Comparison of ENCODE assay signal across 1 cellular context in the genomic region with DNA sequence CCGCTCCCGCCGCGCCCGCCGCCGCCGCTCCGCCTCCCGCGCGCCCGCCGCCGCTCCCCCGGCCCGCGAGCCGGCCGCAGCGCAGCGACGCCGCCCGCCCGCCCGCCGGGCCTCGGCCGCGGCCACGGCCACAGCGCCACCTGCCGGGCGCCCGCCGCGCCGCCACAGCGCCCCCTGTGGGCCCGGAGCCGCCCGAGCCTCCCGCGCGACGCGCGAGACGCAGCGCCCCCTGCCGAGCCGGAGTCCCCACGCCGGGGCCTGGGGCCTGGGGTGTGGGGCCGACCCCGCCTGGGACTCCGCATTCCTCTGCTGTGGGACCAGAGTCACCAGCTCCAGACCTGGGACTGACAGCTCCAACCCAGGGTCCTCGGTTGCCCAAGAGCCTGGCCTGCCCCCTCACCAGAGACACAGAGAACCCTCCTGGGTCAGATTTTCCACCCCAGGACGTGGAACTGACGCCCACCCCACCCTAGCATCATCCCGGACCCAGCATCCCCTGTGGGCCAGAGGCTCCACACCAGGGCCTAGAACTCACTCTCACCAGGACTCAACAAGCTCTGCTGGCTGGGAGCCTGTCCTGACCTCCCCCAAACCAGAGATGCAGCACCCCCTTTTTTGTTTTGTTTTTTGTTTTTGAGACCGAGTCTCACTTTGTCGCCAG.
TF ChIP-seq lines count a peak whose summit lies in the region.

A gene with protein sequence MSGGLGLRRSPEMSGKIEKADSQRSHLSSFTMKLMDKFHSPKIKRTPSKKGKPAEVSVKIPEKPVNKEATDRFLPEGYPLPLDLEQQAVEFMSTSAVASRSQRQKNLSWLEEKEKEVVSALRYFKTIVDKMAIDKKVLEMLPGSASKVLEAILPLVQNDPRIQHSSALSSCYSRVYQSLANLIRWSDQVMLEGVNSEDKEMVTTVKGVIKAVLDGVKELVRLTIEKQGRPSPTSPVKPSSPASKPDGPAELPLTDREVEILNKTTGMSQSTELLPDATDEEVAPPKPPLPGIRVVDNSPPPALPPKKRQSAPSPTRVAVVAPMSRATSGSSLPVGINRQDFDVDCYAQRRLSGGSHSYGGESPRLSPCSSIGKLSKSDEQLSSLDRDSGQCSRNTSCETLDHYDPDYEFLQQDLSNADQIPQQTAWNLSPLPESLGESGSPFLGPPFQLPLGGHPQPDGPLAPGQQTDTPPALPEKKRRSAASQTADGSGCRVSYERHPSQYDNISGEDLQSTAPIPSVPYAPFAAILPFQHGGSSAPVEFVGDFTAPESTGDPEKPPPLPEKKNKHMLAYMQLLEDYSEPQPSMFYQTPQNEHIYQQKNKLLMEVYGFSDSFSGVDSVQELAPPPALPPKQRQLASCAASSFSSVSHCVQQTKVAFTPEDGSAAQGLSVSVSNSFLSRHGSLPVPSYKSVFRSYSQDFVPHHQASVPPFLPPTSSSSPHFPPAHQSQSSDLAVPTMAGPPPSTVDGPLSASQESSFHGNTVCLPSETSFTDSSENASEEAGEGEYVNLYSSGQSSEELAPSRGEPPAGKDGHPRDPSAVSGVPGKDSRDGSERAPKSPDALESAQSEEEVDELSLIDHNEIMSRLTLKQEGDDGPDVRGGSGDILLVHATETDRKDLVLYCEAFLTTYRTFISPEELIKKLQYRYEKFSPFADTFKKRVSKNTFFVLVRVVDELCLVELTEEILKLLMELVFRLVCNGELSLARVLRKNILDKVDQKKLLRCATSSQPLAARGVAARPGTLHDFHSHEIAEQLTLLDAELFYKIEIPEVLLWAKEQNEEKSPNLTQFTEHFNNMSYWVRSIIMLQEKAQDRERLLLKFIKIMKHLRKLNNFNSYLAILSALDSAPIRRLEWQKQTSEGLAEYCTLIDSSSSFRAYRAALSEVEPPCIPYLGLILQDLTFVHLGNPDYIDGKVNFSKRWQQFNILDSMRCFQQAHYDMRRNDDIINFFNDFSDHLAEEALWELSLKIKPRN (N-terminal part only) (minus strand): TSS at position 89 of the 661 bp plus-strand sequence. CDS start 246 bp downstream, outside the sequence.

TF ChIP-seq in K562, 482 proteins besides CTCF, POLR2A, EP300 and RAD21 (continues in another document):
- TF ChIP-seq ZNF197 (CRISPR knock-in tag; IDR thresholded peaks at IDR 0.05; ENCODE audit: low read depth) (no peak), CXXC5 (CRISPR knock-in tag; IDR thresholded peaks at IDR 0.05) (peak; percentile 58; the same call in 1 of the 2 replicates), ZZZ3 (IDR thresholded peaks at IDR 0.05) (no peak), SP2 (IDR thresholded peaks at IDR 0.05; ENCODE audit: extremely low read depth, low read depth, low read length, poor library complexity, severe bottlenecking) (peak; percentile 72), L3MBTL2 (IDR thresholded peaks at IDR 0.05) (no peak), ELF2 (CRISPR knock-in tag; IDR thresholded peaks at IDR 0.05) (no peak), SMC3 (conservative IDR thresholded peaks at IDR 0.05; ENCODE audit: insufficient read depth, low read depth, low read length) (peak; percentile 82), CCNT2 (IDR thresholded peaks at IDR 0.05; ENCODE audit: borderline replicate concordance, extremely low read depth, insufficient read length, low read depth, low read length) (peak; percentile 46), C11orf30 (IDR thresholded peaks at IDR 0.05; ENCODE audit: low read depth) (no peak), CREM (IDR thresholded peaks at IDR 0.05; ENCODE audit: low read depth) (0 out of 2 replicates have a peak, but pooled peaks have one; percentile 23), XRCC5 (IDR thresholded peaks at IDR 0.05; ENCODE audit: low read depth, low read length) (peak; percentile 64; the same call in 1 of the 2 replicates), ZNF764 (CRISPR knock-in tag; IDR thresholded peaks at IDR 0.05; ENCODE audit: low read depth) (no peak), CREB1 (IDR thresholded peaks at IDR 0.05) (no peak), CREB1 (CRISPR knock-in tag; IDR thresholded peaks at IDR 0.05) (no peak), MIER1 (IDR thresholded peaks at IDR 0.05; ENCODE audit: low read depth) (no peak), ZSCAN29 (IDR thresholded peaks at IDR 0.05) (no peak), CBX1 (IDR thresholded peaks at IDR 0.05; ENCODE audit: low read depth) (peak; percentile 82; the same call in 1 of the 2 replicates), ZEB2 (IDR thresholded peaks at IDR 0.05) (no peak), TGIF2 (CRISPR knock-in tag; IDR thresholded peaks at IDR 0.05) (no peak), GATAD2B (IDR thresholded peaks at IDR 0.05; ENCODE audit: borderline replicate concordance) (peak; percentile 13; the same call in 1 of the 2 replicates), YY1 (IDR thresholded peaks at IDR 0.05; ENCODE audit: borderline replicate concordance in 1 of 3, control insufficient read depth in 1 of 3, extremely low read depth in 1 of 3, insufficient read depth in 3 of 3, insufficient read length in 1 of 3, insufficient replicate concordance in 2 of 3, low read depth in 1 of 3, low read length in 2 of 3) (peak in 2 of 3 experiments; percentile 57 to 69), KAT2B (IDR thresholded peaks at IDR 0.05; ENCODE audit: low read depth, low read length) (peak; percentile 97), RCOR1 (IDR thresholded peaks at IDR 0.05; ENCODE audit: borderline replicate concordance in 1 of 2, low read depth in 2 of 2, low read length in 2 of 2) (peak in 1 of 2 experiments; percentile 41; a peak in 1 of 4 replicates)
- TF ChIP-seq, protein P1, sequence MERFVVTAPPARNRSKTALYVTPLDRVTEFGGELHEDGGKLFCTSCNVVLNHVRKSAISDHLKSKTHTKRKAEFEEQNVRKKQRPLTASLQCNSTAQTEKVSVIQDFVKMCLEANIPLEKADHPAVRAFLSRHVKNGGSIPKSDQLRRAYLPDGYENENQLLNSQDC (CRISPR knock-in tag; IDR thresholded peaks at IDR 0.05) = no peak
- TF ChIP-seq, protein P2, sequence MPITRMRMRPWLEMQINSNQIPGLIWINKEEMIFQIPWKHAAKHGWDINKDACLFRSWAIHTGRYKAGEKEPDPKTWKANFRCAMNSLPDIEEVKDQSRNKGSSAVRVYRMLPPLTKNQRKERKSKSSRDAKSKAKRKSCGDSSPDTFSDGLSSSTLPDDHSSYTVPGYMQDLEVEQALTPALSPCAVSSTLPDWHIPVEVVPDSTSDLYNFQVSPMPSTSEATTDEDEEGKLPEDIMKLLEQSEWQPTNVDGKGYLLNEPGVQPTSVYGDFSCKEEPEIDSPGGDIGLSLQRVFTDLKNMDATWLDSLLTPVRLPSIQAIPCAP (CRISPR knock-in tag; IDR thresholded peaks at IDR 0.05; ENCODE audit: borderline replicate concordance) = no peak
- TF ChIP-seq, protein P3, sequence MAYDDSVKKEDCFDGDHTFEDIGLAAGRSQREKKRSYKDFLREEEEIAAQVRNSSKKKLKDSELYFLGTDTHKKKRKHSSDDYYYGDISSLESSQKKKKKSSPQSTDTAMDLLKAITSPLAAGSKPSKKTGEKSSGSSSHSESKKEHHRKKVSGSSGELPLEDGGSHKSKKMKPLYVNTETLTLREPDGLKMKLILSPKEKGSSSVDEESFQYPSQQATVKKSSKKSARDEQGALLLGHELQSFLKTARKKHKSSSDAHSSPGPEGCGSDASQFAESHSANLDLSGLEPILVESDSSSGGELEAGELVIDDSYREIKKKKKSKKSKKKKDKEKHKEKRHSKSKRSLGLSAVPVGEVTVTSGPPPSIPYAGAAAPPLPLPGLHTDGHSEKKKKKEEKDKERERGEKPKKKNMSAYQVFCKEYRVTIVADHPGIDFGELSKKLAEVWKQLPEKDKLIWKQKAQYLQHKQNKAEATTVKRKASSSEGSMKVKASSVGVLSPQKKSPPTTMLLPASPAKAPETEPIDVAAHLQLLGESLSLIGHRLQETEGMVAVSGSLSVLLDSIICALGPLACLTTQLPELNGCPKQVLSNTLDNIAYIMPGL (CRISPR knock-in tag; IDR thresholded peaks at IDR 0.05) = peak; percentile 97
- TF ChIP-seq, protein P4, sequence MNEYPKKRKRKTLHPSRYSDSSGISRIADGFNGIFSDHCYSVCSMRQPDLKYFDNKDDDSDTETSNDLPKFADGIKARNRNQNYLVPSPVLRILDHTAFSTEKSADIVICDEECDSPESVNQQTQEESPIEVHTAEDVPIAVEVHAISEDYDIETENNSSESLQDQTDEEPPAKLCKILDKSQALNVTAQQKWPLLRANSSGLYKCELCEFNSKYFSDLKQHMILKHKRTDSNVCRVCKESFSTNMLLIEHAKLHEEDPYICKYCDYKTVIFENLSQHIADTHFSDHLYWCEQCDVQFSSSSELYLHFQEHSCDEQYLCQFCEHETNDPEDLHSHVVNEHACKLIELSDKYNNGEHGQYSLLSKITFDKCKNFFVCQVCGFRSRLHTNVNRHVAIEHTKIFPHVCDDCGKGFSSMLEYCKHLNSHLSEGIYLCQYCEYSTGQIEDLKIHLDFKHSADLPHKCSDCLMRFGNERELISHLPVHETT (CRISPR knock-in tag; conservative IDR thresholded peaks at IDR 0.05 in 1 of 2, IDR thresholded peaks at IDR 0.05 in 1 of 2) = peak in 1 of 2 experiments; percentile 43; a peak in 1 of 4 replicates
- TF ChIP-seq, protein P5, sequence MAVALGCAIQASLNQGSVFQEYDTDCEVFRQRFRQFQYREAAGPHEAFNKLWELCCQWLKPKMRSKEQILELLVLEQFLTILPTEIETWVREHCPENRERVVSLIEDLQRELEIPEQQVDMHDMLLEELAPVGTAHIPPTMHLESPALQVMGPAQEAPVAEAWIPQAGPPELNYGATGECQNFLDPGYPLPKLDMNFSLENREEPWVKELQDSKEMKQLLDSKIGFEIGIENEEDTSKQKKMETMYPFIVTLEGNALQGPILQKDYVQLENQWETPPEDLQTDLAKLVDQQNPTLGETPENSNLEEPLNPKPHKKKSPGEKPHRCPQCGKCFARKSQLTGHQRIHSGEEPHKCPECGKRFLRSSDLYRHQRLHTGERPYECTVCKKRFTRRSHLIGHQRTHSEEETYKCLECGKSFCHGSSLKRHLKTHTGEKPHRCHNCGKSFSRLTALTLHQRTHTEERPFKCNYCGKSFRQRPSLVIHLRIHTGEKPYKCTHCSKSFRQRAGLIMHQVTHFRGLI (CRISPR knock-in tag; IDR thresholded peaks at IDR 0.05) = no peak
- TF ChIP-seq, protein P6, sequence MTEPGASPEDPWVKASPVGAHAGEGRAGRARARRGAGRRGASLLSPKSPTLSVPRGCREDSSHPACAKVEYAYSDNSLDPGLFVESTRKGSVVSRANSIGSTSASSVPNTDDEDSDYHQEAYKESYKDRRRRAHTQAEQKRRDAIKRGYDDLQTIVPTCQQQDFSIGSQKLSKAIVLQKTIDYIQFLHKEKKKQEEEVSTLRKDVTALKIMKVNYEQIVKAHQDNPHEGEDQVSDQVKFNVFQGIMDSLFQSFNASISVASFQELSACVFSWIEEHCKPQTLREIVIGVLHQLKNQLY (CRISPR knock-in tag; conservative IDR thresholded peaks at IDR 0.05) = no peak
- TF ChIP-seq, protein P7, sequence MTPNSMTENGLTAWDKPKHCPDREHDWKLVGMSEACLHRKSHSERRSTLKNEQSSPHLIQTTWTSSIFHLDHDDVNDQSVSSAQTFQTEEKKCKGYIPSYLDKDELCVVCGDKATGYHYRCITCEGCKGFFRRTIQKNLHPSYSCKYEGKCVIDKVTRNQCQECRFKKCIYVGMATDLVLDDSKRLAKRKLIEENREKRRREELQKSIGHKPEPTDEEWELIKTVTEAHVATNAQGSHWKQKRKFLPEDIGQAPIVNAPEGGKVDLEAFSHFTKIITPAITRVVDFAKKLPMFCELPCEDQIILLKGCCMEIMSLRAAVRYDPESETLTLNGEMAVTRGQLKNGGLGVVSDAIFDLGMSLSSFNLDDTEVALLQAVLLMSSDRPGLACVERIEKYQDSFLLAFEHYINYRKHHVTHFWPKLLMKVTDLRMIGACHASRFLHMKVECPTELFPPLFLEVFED (CRISPR knock-in tag; conservative IDR thresholded peaks at IDR 0.05) = no peak
- TF ChIP-seq, protein P8, sequence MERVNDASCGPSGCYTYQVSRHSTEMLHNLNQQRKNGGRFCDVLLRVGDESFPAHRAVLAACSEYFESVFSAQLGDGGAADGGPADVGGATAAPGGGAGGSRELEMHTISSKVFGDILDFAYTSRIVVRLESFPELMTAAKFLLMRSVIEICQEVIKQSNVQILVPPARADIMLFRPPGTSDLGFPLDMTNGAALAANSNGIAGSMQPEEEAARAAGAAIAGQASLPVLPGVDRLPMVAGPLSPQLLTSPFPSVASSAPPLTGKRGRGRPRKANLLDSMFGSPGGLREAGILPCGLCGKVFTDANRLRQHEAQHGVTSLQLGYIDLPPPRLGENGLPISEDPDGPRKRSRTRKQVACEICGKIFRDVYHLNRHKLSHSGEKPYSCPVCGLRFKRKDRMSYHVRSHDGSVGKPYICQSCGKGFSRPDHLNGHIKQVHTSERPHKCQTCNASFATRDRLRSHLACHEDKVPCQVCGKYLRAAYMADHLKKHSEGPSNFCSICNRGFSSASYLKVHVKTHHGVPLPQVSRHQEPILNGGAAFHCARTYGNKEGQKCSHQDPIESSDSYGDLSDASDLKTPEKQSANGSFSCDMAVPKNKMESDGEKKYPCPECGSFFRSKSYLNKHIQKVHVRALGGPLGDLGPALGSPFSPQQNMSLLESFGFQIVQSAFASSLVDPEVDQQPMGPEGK (CRISPR knock-in tag; IDR thresholded peaks at IDR 0.05; ENCODE audit: borderline replicate concordance) = no peak
- TF ChIP-seq, protein P9, sequence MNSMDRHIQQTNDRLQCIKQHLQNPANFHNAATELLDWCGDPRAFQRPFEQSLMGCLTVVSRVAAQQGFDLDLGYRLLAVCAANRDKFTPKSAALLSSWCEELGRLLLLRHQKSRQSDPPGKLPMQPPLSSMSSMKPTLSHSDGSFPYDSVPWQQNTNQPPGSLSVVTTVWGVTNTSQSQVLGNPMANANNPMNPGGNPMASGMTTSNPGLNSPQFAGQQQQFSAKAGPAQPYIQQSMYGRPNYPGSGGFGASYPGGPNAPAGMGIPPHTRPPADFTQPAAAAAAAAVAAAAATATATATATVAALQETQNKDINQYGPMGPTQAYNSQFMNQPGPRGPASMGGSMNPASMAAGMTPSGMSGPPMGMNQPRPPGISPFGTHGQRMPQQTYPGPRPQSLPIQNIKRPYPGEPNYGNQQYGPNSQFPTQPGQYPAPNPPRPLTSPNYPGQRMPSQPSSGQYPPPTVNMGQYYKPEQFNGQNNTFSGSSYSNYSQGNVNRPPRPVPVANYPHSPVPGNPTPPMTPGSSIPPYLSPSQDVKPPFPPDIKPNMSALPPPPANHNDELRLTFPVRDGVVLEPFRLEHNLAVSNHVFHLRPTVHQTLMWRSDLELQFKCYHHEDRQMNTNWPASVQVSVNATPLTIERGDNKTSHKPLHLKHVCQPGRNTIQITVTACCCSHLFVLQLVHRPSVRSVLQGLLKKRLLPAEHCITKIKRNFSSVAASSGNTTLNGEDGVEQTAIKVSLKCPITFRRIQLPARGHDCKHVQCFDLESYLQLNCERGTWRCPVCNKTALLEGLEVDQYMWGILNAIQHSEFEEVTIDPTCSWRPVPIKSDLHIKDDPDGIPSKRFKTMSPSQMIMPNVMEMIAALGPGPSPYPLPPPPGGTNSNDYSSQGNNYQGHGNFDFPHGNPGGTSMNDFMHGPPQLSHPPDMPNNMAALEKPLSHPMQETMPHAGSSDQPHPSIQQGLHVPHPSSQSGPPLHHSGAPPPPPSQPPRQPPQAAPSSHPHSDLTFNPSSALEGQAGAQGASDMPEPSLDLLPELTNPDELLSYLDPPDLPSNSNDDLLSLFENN (IDR thresholded peaks at IDR 0.05; ENCODE audit: low read depth in 2 of 2, low read length in 2 of 2) = no peak
- TF ChIP-seq, protein P10, sequence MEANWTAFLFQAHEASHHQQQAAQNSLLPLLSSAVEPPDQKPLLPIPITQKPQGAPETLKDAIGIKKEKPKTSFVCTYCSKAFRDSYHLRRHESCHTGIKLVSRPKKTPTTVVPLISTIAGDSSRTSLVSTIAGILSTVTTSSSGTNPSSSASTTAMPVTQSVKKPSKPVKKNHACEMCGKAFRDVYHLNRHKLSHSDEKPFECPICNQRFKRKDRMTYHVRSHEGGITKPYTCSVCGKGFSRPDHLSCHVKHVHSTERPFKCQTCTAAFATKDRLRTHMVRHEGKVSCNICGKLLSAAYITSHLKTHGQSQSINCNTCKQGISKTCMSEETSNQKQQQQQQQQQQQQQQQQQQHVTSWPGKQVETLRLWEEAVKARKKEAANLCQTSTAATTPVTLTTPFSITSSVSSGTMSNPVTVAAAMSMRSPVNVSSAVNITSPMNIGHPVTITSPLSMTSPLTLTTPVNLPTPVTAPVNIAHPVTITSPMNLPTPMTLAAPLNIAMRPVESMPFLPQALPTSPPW (CRISPR knock-in tag; IDR thresholded peaks at IDR 0.05) = peak; percentile 45; the same call in 1 of the 2 replicates
